23 cellular contexts compared by ENCODE assay signal in genomic region chr17:17621254-17621653, GRCh38.
"Had no signal": no experiment of that assay in that cellular context is flagged by ENCODE, and none has a peak within 500 bp of the region (broad histone marks: within the 10 kb centered on the region; RNA-seq: fewer than 3 reads in every experiment).

No MANE protein-coding gene starts in this region.

- H3K27ac Mint-ChIP-seq: activated naive CD4-positive, alpha-beta T cell treated with anti-CD3 and anti-CD28 coated beads for 36 hours; nephron had no signal

- FAIRE-seq: colon, urothelium cell line had no signal

- ATAC-seq: activated CD4-positive, CD25-positive, alpha-beta regulatory T cell treated with anti-CD3 and anti-CD28 coated beads, Interleukin-2, amount 50 U/mL, for 24 hours; activated T-cell treated with anti-CD3 and anti-CD28 coated beads, Interleukin-2, amount 50 U/mL, for 4 hours; body of pancreas; left lobe of liver; stimulated activated naive CD8-positive, alpha-beta T cell treated with anti-CD3 and anti-CD28 coated beads, Interleukin-15, Interleukin-2, amounts not matched to agents 100 U/mL and 50 U/mL, for 24 hours had no signal

- H3K9me3 ChIP-seq: body of pancreas, prostate gland, right atrium auricular region, tibial artery had no signal

- H3K27me3 ChIP-seq: body of pancreas, right atrium auricular region, tibial artery had no signal

- H3K4me3 Mint-ChIP-seq: activated naive CD4-positive, alpha-beta T cell treated with anti-CD3 and anti-CD28 coated beads for 36 hours; activated T-cell treated with anti-CD3 and anti-CD28 coated beads, Interleukin-2, amount 50 U/mL, for 4 hours; nephron had no signal

- DNase-seq: activated CD4-positive, alpha-beta T cell treated with anti-CD3 and anti-CD28 coated beads, Interleukin-2, amount 50 U/mL, for 1 hour; activated CD8-positive, alpha-beta memory T cell treated with anti-CD3 and anti-CD28 coated beads, Interleukin-2, amount 50 U/mL, for 4 hours; activated naive CD4-positive, alpha-beta T cell treated with anti-CD3 and anti-CD28 coated beads for 36 hours; activated T-cell treated with anti-CD3 and anti-CD28 coated beads, Interleukin-2, amount 50 U/mL, for 4 hours; body of pancreas; foreskin melanocyte; glutamatergic neuron; hippocampal formation; islet precursor cell; midbrain; stimulated activated CD4-positive, alpha-beta T cell treated with anti-CD3 and anti-CD28 coated beads, Interleukin-12 subunit alpha, Interleukin-12 subunit beta, amount 100 ng/mL, for 4 hours; stimulated activated CD4-positive, alpha-beta T cell treated with anti-CD3 and anti-CD28 coated beads, Interleukin-1b, Interleukin-23, amount 100 ng/mL, for 48 hours; stimulated activated naive CD8-positive, alpha-beta T cell treated with anti-CD3 and anti-CD28 coated beads, Interleukin-15, Interleukin-2, amounts not matched to agents 100 U/mL and 50 U/mL, for 24 hours; substantia nigra; tibial artery had no signal

- H3K9me3 Mint-ChIP-seq: activated naive CD4-positive, alpha-beta T cell treated with anti-CD3 and anti-CD28 coated beads for 36 hours; activated T-cell treated with anti-CD3 and anti-CD28 coated beads, Interleukin-2, amount 50 U/mL, for 4 hours; nephron had no signal

- H3K4me3 ChIP-seq: body of pancreas, lung, prostate gland, right atrium auricular region, tibial artery had no signal

- H3K36me3 ChIP-seq: prostate gland, right atrium auricular region, tibial artery had no signal

- H3K27ac ChIP-seq: body of pancreas, prostate gland, right atrium auricular region, tibial artery had no signal

- H3K4me1 ChIP-seq: prostate gland, right atrium auricular region, tibial artery had no signal
